Comparison of ENCODE assay signal across 8 cellular contexts in the genomic region with DNA sequence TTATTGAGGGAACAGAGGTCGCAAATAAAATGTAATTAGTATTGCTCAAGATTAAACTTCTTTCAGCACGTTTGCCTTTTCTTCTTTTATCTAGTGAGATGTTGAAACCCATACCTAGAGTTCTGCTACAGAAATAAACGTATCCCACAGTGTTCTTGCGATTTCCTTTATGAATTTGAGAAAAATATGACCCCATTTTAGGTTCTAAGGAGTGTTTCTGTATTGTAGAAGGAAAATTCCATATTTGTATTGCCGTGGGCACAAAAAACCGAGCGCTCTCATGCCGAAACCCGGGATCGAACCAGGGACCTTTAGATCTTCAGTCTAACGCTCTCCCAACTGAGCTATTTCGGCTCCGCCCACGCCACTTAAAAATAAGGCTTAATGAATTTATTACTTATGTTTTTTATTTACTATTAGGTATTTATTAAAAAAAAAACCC. TPM values are rescaled to one million over a fixed set of nuclear protein-coding genes. Genes with fewer than 3 reads are reported as not detected.
DNase-seq lines count a peak whose midpoint lies in the region; ATAC-seq and TF ChIP-seq lines count a peak whose summit lies in the region.

No MANE protein-coding gene starts in this region.

- H3K4me3 Mint-ChIP-seq in activated T-helper 17 cell treated with anti-CD3 and anti-CD28 coated beads, Interleukin-2, amount 50 U/mL, for 72 hours = peak overlapping the region; percentile 87

- peak overlapping the region; percentile 100 for H3K27ac Mint-ChIP-seq in activated T-helper 17 cell treated with anti-CD3 and anti-CD28 coated beads, Interleukin-2, amount 50 U/mL, for 72 hours

- H3K27me3 ChIP-seq in HUES64 (ENCODE audit: insufficient read depth, low read length) = peaks cover 41% of the 10 kb centered on the region

- ATAC-seq in activated T-helper 17 cell treated with anti-CD3 and anti-CD28 coated beads, Interleukin-2, amount 50 U/mL, for 72 hours (replicated peaks) = peak; percentile 49

- peaks cover 33% of the 10 kb centered on the region for H3K4me1 Mint-ChIP-seq in activated T-helper 17 cell treated with anti-CD3 and anti-CD28 coated beads, Interleukin-2, amount 50 U/mL, for 72 hours

- H3K27ac ChIP-seq in HUES64 (ENCODE audit: low read depth, low read length) (no peak overlapping the region), temporal lobe (ENCODE audit: low read depth, low read length) (peak overlapping the region; percentile 47)

- DNase-seq in NCI-H187 (lab: John Stamatoyannopoulos, UW) = peak; percentile 8 to 74
- no peak for DNase-seq in NCI-H187 treated with DMSO at 0.1 percent for 48 hours (lab: John Stamatoyannopoulos, UW)
- peak; percentile 88 for DNase-seq in RPMI8226
- DNase-seq in fibroblast of villous mesenchyme (ENCODE audit: low read depth) = peak; percentile 78
- DNase-seq in nucleus accumbens (lab: John Stamatoyannopoulos, UW) = peak in 40 of 56 donors; percentile 10 to 69 (median 39)

- peaks cover 16% of the 10 kb centered on the region for H3K36me3 Mint-ChIP-seq in activated T-helper 17 cell treated with anti-CD3 and anti-CD28 coated beads, Interleukin-2, amount 50 U/mL, for 72 hours (ENCODE audit: low read depth)

- peak overlapping the region; percentile 62; the same call in 1 of the 2 replicates for H3K9ac ChIP-seq in HUES64 (ENCODE audit: low read depth, low read length)

- H3K4me1 ChIP-seq in HUES64 (ENCODE audit: insufficient read depth, low read length) = peaks cover 21% of the 10 kb centered on the region

- peak overlapping the region; percentile 92 for H3K4me3 ChIP-seq in HUES64 (ENCODE audit: low read length)
- H3K4me3 ChIP-seq in fibroblast of villous mesenchyme (ENCODE audit: low read depth, low read length) = peak overlapping the region; percentile 94

- no peaks in the 10 kb centered on the region for H3K36me3 ChIP-seq in HUES64 (ENCODE audit: insufficient read depth, low read length)

- 1% methylated on average over 10 of the region's 14 CpGs for WGBS in HUES64

- no peak for TF ChIP-seq CTCF in fibroblast of villous mesenchyme (IDR thresholded peaks at IDR 0.05; ENCODE audit: insufficient read depth, low read depth, low read length)

- H3K9me3 ChIP-seq in HUES64 (ENCODE audit: insufficient read depth, low read depth, low read length) = no peaks in the 10 kb centered on the region

- no peaks in the 10 kb centered on the region for H3K9me3 Mint-ChIP-seq in activated T-helper 17 cell treated with anti-CD3 and anti-CD28 coated beads, Interleukin-2, amount 50 U/mL, for 72 hours

- peaks cover 15% of the 10 kb centered on the region for H3K27me3 Mint-ChIP-seq in activated T-helper 17 cell treated with anti-CD3 and anti-CD28 coated beads, Interleukin-2, amount 50 U/mL, for 72 hours

RNA-seq across cellular contexts. Expression of a gene that starts 23.7 kb away (rescaled TPM):
- polyA plus RNA-seq in HUES64 (2013, experiment 1 of 2) = 0.30 TPM
- polyA plus RNA-seq in HUES64 (2013, experiment 2 of 2) = 0.44 TPM
- total RNA-seq in activated T-helper 17 cell treated with anti-CD3 and anti-CD28 coated beads, Interleukin-2, amount 50 U/mL, for 72 hours = under 1 TPM; 0.35 to 0.71 TPM
- total RNA-seq in fibroblast of villous mesenchyme (0.43 and 0.97 TPM in 2 replicates), temporal lobe (6.1 TPM)

RNA-seq across cellular contexts. Expression of a gene that starts 57.6 kb away (rescaled TPM):
- polyA plus RNA-seq in HUES64 (2013, experiment 1 of 2) = 53.2 TPM
- polyA plus RNA-seq in HUES64 (2013, experiment 2 of 2) = 44.4 TPM
- total RNA-seq in activated T-helper 17 cell treated with anti-CD3 and anti-CD28 coated beads, Interleukin-2, amount 50 U/mL, for 72 hours = 10 to 100 TPM; 34.4 to 51.2 TPM
- total RNA-seq in fibroblast of villous mesenchyme (57.0 and 76.9 TPM in 2 replicates), temporal lobe (53.4 TPM)
